Comparison of ENCODE assay signal across 1 cellular context in genomic region chr1:8014381-8014988, GRCh38.
TF ChIP-seq lines count a peak whose summit lies in the region.

No MANE protein-coding gene starts in this region.

TF ChIP-seq in HepG2, 621 proteins besides CTCF, POLR2A, EP300 and RAD21 (continued from another document):
- peak; percentile 52; the same call in 1 of the 2 replicates for TF ChIP-seq MBD4 (IDR thresholded peaks at IDR 0.05; ENCODE audit: borderline replicate concordance, low read length)
- no peak for TF ChIP-seq NFE2L2 (IDR thresholded peaks at IDR 0.05; ENCODE audit: low read length)
- no peak for TF ChIP-seq SNAPC2 (CRISPR knock-in tag; IDR thresholded peaks at IDR 0.05)
- TF ChIP-seq BCL3 (CRISPR knock-in tag; IDR thresholded peaks at IDR 0.05), result no peak
- TF ChIP-seq RBFOX2 (IDR thresholded peaks at IDR 0.05; ENCODE audit: low read depth, low read length), result peak; percentile 22; the same call in 1 of the 2 replicates
- TF ChIP-seq NFKB2 (CRISPR knock-in tag; IDR thresholded peaks at IDR 0.05; ENCODE audit: borderline replicate concordance), result no peak
- peak; percentile 18; the same call in 1 of the 2 replicates for TF ChIP-seq SALL1 (CRISPR knock-in tag; IDR thresholded peaks at IDR 0.05)
- TF ChIP-seq TAF1 (CRISPR knock-in tag; IDR thresholded peaks at IDR 0.05), result no peak
- no peak for TF ChIP-seq ZNF564 (CRISPR knock-in tag; IDR thresholded peaks at IDR 0.05)
- TF ChIP-seq ZNF589 (CRISPR knock-in tag; conservative IDR thresholded peaks at IDR 0.05), result no peak
